In the genomic region with DNA sequence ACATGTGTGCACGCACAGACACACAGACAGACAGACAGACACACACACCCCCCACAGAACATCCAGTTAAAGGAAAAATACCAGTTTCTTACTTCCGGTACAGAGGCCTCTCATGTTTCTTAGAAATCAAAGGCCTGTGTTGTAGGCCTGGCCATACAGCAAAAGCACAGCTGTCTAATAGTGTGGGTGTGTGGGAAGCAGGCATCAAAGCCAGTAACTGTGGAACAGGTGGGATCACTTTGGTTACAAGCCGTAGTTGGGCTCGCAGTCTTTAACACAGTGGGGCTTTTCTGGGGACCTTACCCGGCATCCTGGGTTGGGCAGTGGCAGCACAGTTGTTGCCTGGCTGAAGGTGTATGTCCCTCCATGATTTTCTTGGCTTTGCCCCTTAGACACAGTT, we compare ENCODE assay signal across 29 cellular contexts.
"Had no signal": no experiment of that assay in that cellular context is flagged by ENCODE, and none has a peak within 500 bp of the region (broad histone marks: within the 10 kb centered on the region; RNA-seq: fewer than 3 reads in every experiment).

No MANE protein-coding gene starts in this region.

- H3K27ac ChIP-seq: adrenal gland, body of pancreas, colonic mucosa, epithelial cell of prostate, esophagus squamous epithelium, heart right ventricle, left ventricle myocardium inferior, pancreas, prostate gland, stomach, thyroid gland, upper lobe of left lung had no signal

- H3K36me3 ChIP-seq: adrenal gland, colonic mucosa, esophagus squamous epithelium, left ventricle myocardium inferior, pancreas, prostate gland, stomach, thyroid gland, upper lobe of left lung had no signal

- DNase-seq: activated B cell treated with CpG ODN at 0.5 μM for 24 hours; activated CD8-positive, alpha-beta memory T cell treated with anti-CD3 and anti-CD28 coated beads, Interleukin-2, amount 10 ng/mL, durations not matched to agents 7 days and 5 days; activated CD8-positive, alpha-beta T cell treated with anti-CD3 and anti-CD28 coated beads, Interleukin-2, amount 10 ng/mL, durations not matched to agents 7 days and 5 days; activated effector memory CD4-positive, alpha-beta T cell treated with anti-CD3 and anti-CD28 coated beads, Interleukin-2, amount 50 U/mL, for 16 hours; activated naive CD4-positive, alpha-beta T cell treated with anti-CD3 and anti-CD28 coated beads for 36 hours; activated naive CD8-positive, alpha-beta T cell treated with anti-CD3 and anti-CD28 coated beads for 36 hours; adrenal gland; aorta; body of pancreas; colonic mucosa; effector CD8-positive, alpha-beta T cell; esophagus squamous epithelium; foreskin melanocyte; heart right ventricle; left ventricle myocardium inferior; nucleus accumbens; pancreas; retina; stimulated activated CD4-positive, alpha-beta T cell treated with anti-CD3 and anti-CD28 coated beads, Interleukin-2, amount 100 ng/mL, for 24 hours; stimulated activated naive B cell treated with anti-CD40 and anti-IgM and Interleukin-4, amounts not matched to agents 10 μg/mL and 1 μg/mL and 100 μg/mL, for 72 hours; stomach; T-helper 2 cell; thyroid gland; upper lobe of left lung had no signal

- H3K27me3 ChIP-seq: adrenal gland, body of pancreas, colonic mucosa, esophagus squamous epithelium, heart right ventricle, pancreas, stomach, thyroid gland, upper lobe of left lung had no signal

- H3K4me1 ChIP-seq: body of pancreas, colonic mucosa, pancreas, prostate gland, thyroid gland, upper lobe of left lung had no signal

- H3K4me3 ChIP-seq: adrenal gland, body of pancreas, colonic mucosa, esophagus squamous epithelium, heart right ventricle, left ventricle myocardium inferior, lung, pancreas, prostate gland, smooth muscle cell, stomach, thyroid gland, upper lobe of left lung had no signal

- H3K9me3 ChIP-seq: adrenal gland, body of pancreas, colonic mucosa, esophagus squamous epithelium, heart right ventricle, left ventricle myocardium inferior, pancreas, prostate gland, stomach, thyroid gland, upper lobe of left lung had no signal

- ATAC-seq: activated CD8-positive, alpha-beta memory T cell treated with anti-CD3 and anti-CD28 coated beads, Interleukin-2, amount 10 ng/mL, durations not matched to agents 7 days and 5 days; activated CD8-positive, alpha-beta T cell treated with anti-CD3 and anti-CD28 coated beads, Interleukin-2, amount 10 ng/mL, durations not matched to agents 7 days and 5 days; body of pancreas; pancreas; sciatic nerve; stimulated activated naive B cell treated with anti-CD40 and anti-IgM and Interleukin-4, amounts not matched to agents 10 μg/mL and 1 μg/mL and 100 μg/mL, for 72 hours had no signal
